ENCODE assay signal across 8 cellular contexts in genomic region chr16:29602683-29603088, GRCh38.
DNase-seq lines count a peak whose midpoint lies in the region; ATAC-seq and TF ChIP-seq lines count a peak whose summit lies in the region.
"Not testable (repeated sequence)": the region's sequence is repeated elsewhere in the genome, so short reads cannot be mapped to it uniquely, and the experiment has no call there.

No MANE protein-coding gene starts in this region.

- not testable (repeated sequence) for H3K9me3 ChIP-seq in CD4-positive, alpha-beta memory T cell (ENCODE audit: control insufficient read depth in 1 of 2, low read length in 2 of 2); OCI-LY7 (ENCODE audit: low read length); naive thymus-derived CD4-positive, alpha-beta T cell (ENCODE audit: control insufficient read depth in 2 of 3, low read length in 3 of 3)

- DNase-seq in CD4-positive, alpha-beta memory T cell; OCI-LY7 (ENCODE audit: low spot score); activated CD4-positive, alpha-beta T cell treated with anti-CD3 and anti-CD28 coated beads, Interleukin-2, amount 10 ng/mL, durations not matched to agents 7 days and 5 days; activated naive CD4-positive, alpha-beta T cell treated with anti-CD3 and anti-CD28 coated beads for 36 hours; effector memory CD8-positive, alpha-beta T cell; left ventricle myocardium superior; naive thymus-derived CD4-positive, alpha-beta T cell: not testable (repeated sequence)

- peaks cover 21 to 58% (median 39%) of the 10 kb centered on the region in 4 donors for H3K4me1 Mint-ChIP-seq in CD4-positive, alpha-beta memory T cell
- peaks cover 55% of the 10 kb centered on the region for H3K4me1 Mint-ChIP-seq in activated CD4-positive, alpha-beta T cell treated with anti-CD3 and anti-CD28 coated beads, Interleukin-2, amount 10 ng/mL, durations not matched to agents 7 days and 5 days
- peaks cover 68% of the 10 kb centered on the region for H3K4me1 Mint-ChIP-seq in activated naive CD4-positive, alpha-beta T cell treated with anti-CD3 and anti-CD28 coated beads for 36 hours (ENCODE audit: low read depth)
- peaks cover 34% of the 10 kb centered on the region in 2 donors for H3K4me1 Mint-ChIP-seq in effector memory CD8-positive, alpha-beta T cell (ENCODE audit: low read depth in 2 of 2)
- H3K4me1 Mint-ChIP-seq in naive thymus-derived CD4-positive, alpha-beta T cell: peaks cover 6 to 55% (median 41%) of the 10 kb centered on the region in 7 donors
- H3K4me1 Mint-ChIP-seq in stimulated activated naive CD8-positive, alpha-beta T cell treated with anti-CD3 and anti-CD28 coated beads, Interleukin-15, Interleukin-2, amounts not matched to agents 100 ng/mL and 50 ng/mL, for 24 hours (ENCODE audit: low read depth): peaks cover 68% of the 10 kb centered on the region

- H3K4me1 ChIP-seq in CD4-positive, alpha-beta memory T cell (ENCODE audit: insufficient read depth, low read length): peaks cover 35% of the 10 kb centered on the region
- H3K4me1 ChIP-seq in OCI-LY7 (ENCODE audit: insufficient read depth, low read length, poor library complexity, severe bottlenecking): peaks cover 62% of the 10 kb centered on the region
- not testable (repeated sequence) for H3K4me1 ChIP-seq in naive thymus-derived CD4-positive, alpha-beta T cell (ENCODE audit: control insufficient read depth in 2 of 2, insufficient read depth in 2 of 2, low read length in 2 of 2)

- TF ChIP-seq CTCF in OCI-LY7 (conservative IDR thresholded peaks at IDR 0.05; ENCODE audit: low read length): not testable (repeated sequence)

- not testable (repeated sequence) for H4K20me1 ChIP-seq in OCI-LY7 (ENCODE audit: insufficient read depth, low read length)

- H3K27me3 ChIP-seq in CD4-positive, alpha-beta memory T cell (ENCODE audit: insufficient read depth, low read length); naive thymus-derived CD4-positive, alpha-beta T cell (ENCODE audit: control insufficient read depth in 2 of 2, insufficient read depth in 2 of 2, low read length in 2 of 2): not testable (repeated sequence)

- peak overlapping the region in 6 of 7 donors; percentile 22 to 86 (median 72) for H3K27ac Mint-ChIP-seq in CD4-positive, alpha-beta memory T cell
- H3K27ac Mint-ChIP-seq in activated CD4-positive, alpha-beta T cell treated with anti-CD3 and anti-CD28 coated beads, Interleukin-2, amount 10 ng/mL, durations not matched to agents 7 days and 5 days: peak overlapping the region; percentile 89
- H3K27ac Mint-ChIP-seq in activated naive CD4-positive, alpha-beta T cell treated with anti-CD3 and anti-CD28 coated beads for 36 hours: peak overlapping the region; percentile 97
- H3K27ac Mint-ChIP-seq in effector memory CD8-positive, alpha-beta T cell: peak overlapping the region; percentile 91 to 95
- peak overlapping the region in 7 of 9 donors; percentile 59 to 95 (median 87) for H3K27ac Mint-ChIP-seq in naive thymus-derived CD4-positive, alpha-beta T cell
- peak overlapping the region; percentile 80 for H3K27ac Mint-ChIP-seq in stimulated activated naive CD8-positive, alpha-beta T cell treated with anti-CD3 and anti-CD28 coated beads, Interleukin-15, Interleukin-2, amounts not matched to agents 100 ng/mL and 50 ng/mL, for 24 hours

- not testable (repeated sequence) for H3K27me3 Mint-ChIP-seq in CD4-positive, alpha-beta memory T cell; activated CD4-positive, alpha-beta T cell treated with anti-CD3 and anti-CD28 coated beads, Interleukin-2, amount 10 ng/mL, durations not matched to agents 7 days and 5 days; activated naive CD4-positive, alpha-beta T cell treated with anti-CD3 and anti-CD28 coated beads for 36 hours (ENCODE audit: low read depth); effector memory CD8-positive, alpha-beta T cell; naive thymus-derived CD4-positive, alpha-beta T cell; stimulated activated naive CD8-positive, alpha-beta T cell treated with anti-CD3 and anti-CD28 coated beads, Interleukin-15, Interleukin-2, amounts not matched to agents 100 ng/mL and 50 ng/mL, for 24 hours

- peaks cover 85% of the 10 kb centered on the region for H3K79me2 ChIP-seq in OCI-LY7 (ENCODE audit: insufficient read depth, low read depth, low read length)

- H3K9me2 ChIP-seq in OCI-LY7 (ENCODE audit: insufficient read depth, low read length): not testable (repeated sequence)

- peak overlapping the region; percentile 94 for H3K4me2 ChIP-seq in OCI-LY7 (ENCODE audit: low read length)

- H3K36me3 ChIP-seq in CD4-positive, alpha-beta memory T cell (ENCODE audit: insufficient read depth, low read length); naive thymus-derived CD4-positive, alpha-beta T cell (ENCODE audit: control insufficient read depth in 2 of 3, insufficient read depth in 3 of 3, low read length in 3 of 3): not testable (repeated sequence)
- H3K36me3 ChIP-seq in OCI-LY7 (ENCODE audit: insufficient read depth, low read length): peaks cover 18% of the 10 kb centered on the region

- not testable (repeated sequence) for H3K4me3 ChIP-seq in CD4-positive, alpha-beta memory T cell (ENCODE audit: low read length in 2 of 2); naive thymus-derived CD4-positive, alpha-beta T cell (ENCODE audit: low read length)
- peak overlapping the region; percentile 68 for H3K4me3 ChIP-seq in OCI-LY7 (ENCODE audit: low read depth, low read length, poor library complexity, severe bottlenecking)

- BruUV-seq in OCI-LY7 (replicated peaks; lab: Mats Ljungman, UMichigan): not testable (repeated sequence)

- CTCF ChIA-PET in CD4-positive, alpha-beta memory T cell (lab: Charles Lee; ENCODE audit: partially characterized antibody); OCI-LY7 (lab: Charles Lee; ENCODE audit: unreplicated experiment); activated CD4-positive, alpha-beta T cell treated with anti-CD3 and anti-CD28 coated beads, Interleukin-2, amount 10 ng/mL, durations not matched to agents 7 days and 5 days (lab: Charles Lee); activated naive CD4-positive, alpha-beta T cell treated with anti-CD3 and anti-CD28 coated beads for 36 hours (lab: Charles Lee); naive thymus-derived CD4-positive, alpha-beta T cell (lab: Charles Lee): not testable (repeated sequence)

- H3K36me3 Mint-ChIP-seq in CD4-positive, alpha-beta memory T cell; activated CD4-positive, alpha-beta T cell treated with anti-CD3 and anti-CD28 coated beads, Interleukin-2, amount 10 ng/mL, durations not matched to agents 7 days and 5 days (ENCODE audit: low read depth); naive thymus-derived CD4-positive, alpha-beta T cell: not testable (repeated sequence)
- H3K36me3 Mint-ChIP-seq in activated naive CD4-positive, alpha-beta T cell treated with anti-CD3 and anti-CD28 coated beads for 36 hours (ENCODE audit: low read depth): peaks cover 25% of the 10 kb centered on the region
- peaks cover 56% of the 10 kb centered on the region for H3K36me3 Mint-ChIP-seq in effector memory CD8-positive, alpha-beta T cell (ENCODE audit: insufficient read depth)
- H3K36me3 Mint-ChIP-seq in stimulated activated naive CD8-positive, alpha-beta T cell treated with anti-CD3 and anti-CD28 coated beads, Interleukin-15, Interleukin-2, amounts not matched to agents 100 ng/mL and 50 ng/mL, for 24 hours (ENCODE audit: low read depth): peaks cover 15% of the 10 kb centered on the region

- not testable (repeated sequence) for H3K9me3 Mint-ChIP-seq in CD4-positive, alpha-beta memory T cell; activated CD4-positive, alpha-beta T cell treated with anti-CD3 and anti-CD28 coated beads, Interleukin-2, amount 10 ng/mL, durations not matched to agents 7 days and 5 days; activated naive CD4-positive, alpha-beta T cell treated with anti-CD3 and anti-CD28 coated beads for 36 hours; effector memory CD8-positive, alpha-beta T cell; naive thymus-derived CD4-positive, alpha-beta T cell; stimulated activated naive CD8-positive, alpha-beta T cell treated with anti-CD3 and anti-CD28 coated beads, Interleukin-15, Interleukin-2, amounts not matched to agents 100 ng/mL and 50 ng/mL, for 24 hours

- peak overlapping the region in 6 of 8 donors; percentile 23 to 76 (median 34) for H3K4me3 Mint-ChIP-seq in CD4-positive, alpha-beta memory T cell
- H3K4me3 Mint-ChIP-seq in activated CD4-positive, alpha-beta T cell treated with anti-CD3 and anti-CD28 coated beads, Interleukin-2, amount 10 ng/mL, durations not matched to agents 7 days and 5 days; activated naive CD4-positive, alpha-beta T cell treated with anti-CD3 and anti-CD28 coated beads for 36 hours: not testable (repeated sequence)
- peak overlapping the region; percentile 84 for H3K4me3 Mint-ChIP-seq in effector memory CD8-positive, alpha-beta T cell
- H3K4me3 Mint-ChIP-seq in naive thymus-derived CD4-positive, alpha-beta T cell: peak overlapping the region in 7 of 10 donors; percentile 16 to 81 (median 41)
- peak overlapping the region; percentile 32 for H3K4me3 Mint-ChIP-seq in stimulated activated naive CD8-positive, alpha-beta T cell treated with anti-CD3 and anti-CD28 coated beads, Interleukin-15, Interleukin-2, amounts not matched to agents 100 ng/mL and 50 ng/mL, for 24 hours

- not testable (repeated sequence) for H3K27ac ChIP-seq in CD4-positive, alpha-beta memory T cell (ENCODE audit: low read depth, low read length); naive thymus-derived CD4-positive, alpha-beta T cell (ENCODE audit: low read depth, low read length)
- H3K27ac ChIP-seq in OCI-LY7 (ENCODE audit: low read depth, low read length, poor library complexity, severe bottlenecking): peak overlapping the region; percentile 89

- not testable (repeated sequence) for H2AFZ ChIP-seq in OCI-LY7 (ENCODE audit: low read length)

- intact Hi-C loops in CD4-positive, alpha-beta memory T cell (cut with micrococcal nuclease); left ventricle myocardium superior (cut with micrococcal nuclease); naive thymus-derived CD4-positive, alpha-beta T cell (cut with micrococcal nuclease): not testable (repeated sequence)
- intact Hi-C loops in OCI-LY7 (cut with micrococcal nuclease; ENCODE audit: unreplicated experiment): loop anchor here (10.0 kb wide), 1 partner anchor 62 kb away; the partner anchor contains the start of gene SPN
- intact Hi-C loops in activated naive CD4-positive, alpha-beta T cell treated with anti-CD3 and anti-CD28 coated beads for 36 hours (cut with micrococcal nuclease): loop anchor here (5.0 kb wide), 1 partner anchor 65 kb away; no protein-coding TSS in a partner anchor

- not testable (repeated sequence) for ATAC-seq in effector memory CD8-positive, alpha-beta T cell (replicated peaks); naive thymus-derived CD4-positive, alpha-beta T cell
- ATAC-seq in left ventricle myocardium superior: peak; percentile 38

- POLR2A ChIA-PET in CD4-positive, alpha-beta memory T cell (lab: Charles Lee; ENCODE audit: partially characterized antibody); OCI-LY7 (lab: Charles Lee); activated CD4-positive, alpha-beta T cell treated with anti-CD3 and anti-CD28 coated beads, Interleukin-2, amount 10 ng/mL, durations not matched to agents 7 days and 5 days (lab: Charles Lee); naive thymus-derived CD4-positive, alpha-beta T cell (lab: Charles Lee): not testable (repeated sequence)
